Comparison of ENCODE assay signal across 31 cellular contexts in genomic region chr12:60419986-60420385, GRCh38.
DNase-seq lines count a peak whose midpoint lies in the region; ATAC-seq, FAIRE-seq and TF ChIP-seq lines count a peak whose summit lies in the region.
"Had no signal": no experiment of that assay in that cellular context is flagged by ENCODE, and none has a peak within 500 bp of the region (broad histone marks: within the 10 kb centered on the region; RNA-seq: fewer than 3 reads in every experiment).

No MANE protein-coding gene starts in this region.

- H3K79me2 ChIP-seq in astrocyte (ENCODE audit: insufficient read depth, low read length): no peaks in the 10 kb centered on the region

- no peaks in the 10 kb centered on the region for H4K20me1 ChIP-seq in astrocyte (ENCODE audit: insufficient read depth, low read length)
- H4K20me1 ChIP-seq: BLaER1; BLaER1 treated with 17β-estradiol and CSF1 and Interleukin-3, amounts not matched to agents 10 nM and 100 nM had no signal

- no peak overlapping the region for H3K4me3 ChIP-seq in astrocyte (ENCODE audit: insufficient read depth, low read depth, low read length)
- H3K4me3 ChIP-seq: A549; BLaER1; BLaER1 treated with 17β-estradiol and CSF1 and Interleukin-3, amounts not matched to agents 10 nM and 100 nM had no signal

- no peaks in the 10 kb centered on the region for H3K27me3 Mint-ChIP-seq in astrocyte (ENCODE audit: low read depth, unreplicated experiment)
- H3K27me3 Mint-ChIP-seq: B cell; CD4-positive, alpha-beta memory T cell; CD4-positive, alpha-beta T cell; CD4-positive, CD25-positive, alpha-beta regulatory T cell; CD8-positive, alpha-beta memory T cell had no signal

- DNase-seq in astrocyte (ENCODE audit: low read depth): peak; percentile 51
- DNase-seq: 8988T; ACHN; AML-193; BE2C; C1 segment of cervical spinal cord; Caco-2; Calu3; CD4-positive, alpha-beta memory T cell; CD4-positive, alpha-beta T cell; CD4-positive, CD25-positive, alpha-beta regulatory T cell; CD8-positive, alpha-beta memory T cell; CD8-positive, alpha-beta T cell; COR-L47; DMS 273 treated with DMSO at 0.1 percent for 48 hours; DMS153; DMS53; DMS79; DMS79 treated with DMSO at 0.1 percent for 48 hours; DND-41; EL had no signal

- no peak for TF ChIP-seq CTCF in astrocyte (IDR thresholded peaks at IDR 0.05; ENCODE audit: insufficient read depth, low read depth, low read length)

- no peak for FAIRE-seq in astrocyte (lab: Jason Lieb, UNC)
- FAIRE-seq: A204.1, D721Med had no signal

- no peak overlapping the region for H3K4me2 ChIP-seq in astrocyte (ENCODE audit: low read length)
- H3K4me2 ChIP-seq: A549; BLaER1; BLaER1 treated with 17β-estradiol and CSF1 and Interleukin-3, amounts not matched to agents 10 nM and 100 nM had no signal

- no peaks in the 10 kb centered on the region for H3K27me3 ChIP-seq in astrocyte (ENCODE audit: insufficient read depth, low read length)
- H3K27me3 ChIP-seq: BE2C; BLaER1; BLaER1 treated with 17β-estradiol and CSF1 and Interleukin-3, amounts not matched to agents 10 nM and 100 nM had no signal

- H2AFZ ChIP-seq in astrocyte (ENCODE audit: low read depth, low read length): no peak overlapping the region

- H3K9ac ChIP-seq in astrocyte (ENCODE audit: low read length): no peak overlapping the region
- H3K9ac ChIP-seq: BLaER1; BLaER1 treated with 17β-estradiol and CSF1 and Interleukin-3, amounts not matched to agents 10 nM and 100 nM had no signal

- no peak for ATAC-seq in GM18511 (IDR thresholded peaks at IDR 0.05; ENCODE audit: unreplicated experiment)
- ATAC-seq: A549; CD8-positive, alpha-beta T cell had no signal

- H3K4me1 Mint-ChIP-seq in astrocyte (ENCODE audit: low read depth, unreplicated experiment): no peaks in the 10 kb centered on the region
- H3K4me1 Mint-ChIP-seq: B cell; CD14-positive monocyte; CD4-positive, alpha-beta memory T cell; CD4-positive, CD25-positive, alpha-beta regulatory T cell; CD8-positive, alpha-beta memory T cell had no signal

- no peaks in the 10 kb centered on the region for H3K4me1 ChIP-seq in astrocyte (ENCODE audit: insufficient read depth, low read length)
- H3K4me1 ChIP-seq: A549, BE2C, BLaER1, Caco-2 had no signal

- H3K36me3 ChIP-seq in astrocyte (ENCODE audit: insufficient read depth, low read length): no peaks in the 10 kb centered on the region
- H3K36me3 ChIP-seq: BE2C; BLaER1; BLaER1 treated with 17β-estradiol and CSF1 and Interleukin-3, amounts not matched to agents 10 nM and 100 nM had no signal

- H3K9me3 ChIP-seq in astrocyte (ENCODE audit: insufficient read depth, low read depth, low read length): no peaks in the 10 kb centered on the region
- H3K9me3 ChIP-seq: BE2C, Caco-2 had no signal

- H3K36me3 Mint-ChIP-seq in astrocyte (ENCODE audit: low read depth, unreplicated experiment): no peaks in the 10 kb centered on the region
- H3K36me3 Mint-ChIP-seq: CD14-positive monocyte; CD4-positive, alpha-beta memory T cell; CD4-positive, CD25-positive, alpha-beta regulatory T cell; CD8-positive, alpha-beta memory T cell; CD8-positive, alpha-beta T cell had no signal

- H3K27ac ChIP-seq in astrocyte (ENCODE audit: low read depth, low read length): no peak overlapping the region
- H3K27ac ChIP-seq: 22Rv1; A549; BLaER1; BLaER1 treated with 17β-estradiol and CSF1 and Interleukin-3, amounts not matched to agents 10 nM and 100 nM; C4-2B had no signal

- H3K27ac Mint-ChIP-seq in astrocyte (ENCODE audit: unreplicated experiment): no peak overlapping the region
- H3K27ac Mint-ChIP-seq: B cell; CD14-positive monocyte; CD4-positive, alpha-beta memory T cell; CD4-positive, alpha-beta T cell; CD4-positive, CD25-positive, alpha-beta regulatory T cell; CD8-positive, alpha-beta memory T cell; CD8-positive, alpha-beta T cell had no signal

- H3K4me3 Mint-ChIP-seq in astrocyte (ENCODE audit: unreplicated experiment): no peak overlapping the region
- H3K4me3 Mint-ChIP-seq: B cell; CD14-positive monocyte; CD4-positive, alpha-beta memory T cell; CD4-positive, alpha-beta T cell; CD4-positive, CD25-positive, alpha-beta regulatory T cell; CD8-positive, alpha-beta memory T cell; CD8-positive, alpha-beta T cell had no signal

- H3K9me3 Mint-ChIP-seq in astrocyte (ENCODE audit: unreplicated experiment): peaks cover 2% of the 10 kb centered on the region
